23 cellular contexts compared by ENCODE assay signal in genomic region chr13:35916186-35916585, GRCh38.
DNase-seq lines count a peak whose midpoint lies in the region; ATAC-seq and TF ChIP-seq lines count a peak whose summit lies in the region.
"Had no signal": no experiment of that assay in that cellular context is flagged by ENCODE, and none has a peak within 500 bp of the region (broad histone marks: within the 10 kb centered on the region; RNA-seq: fewer than 3 reads in every experiment).

No MANE protein-coding gene starts in this region.

- H3K4me1 Mint-ChIP-seq in brain (peaks cover 24% of the 10 kb centered on the region), neural progenitor cell (peaks cover 28% of the 10 kb centered on the region)
- no peaks in the 10 kb centered on the region for H3K4me1 Mint-ChIP-seq in stimulated activated memory B cell treated with anti-CD40 and anti-IgM and Interleukin-4, amounts not matched to agents 10 μg/mL and 1 μg/mL and 100 μg/mL, for 72 hours
- H3K4me1 Mint-ChIP-seq: CD4-positive, alpha-beta memory T cell; IgD-negative memory B cell had no signal

- peaks cover 38% of the 10 kb centered on the region for H3K36me3 Mint-ChIP-seq in brain
- H3K36me3 Mint-ChIP-seq in neural progenitor cell: peaks cover 2% of the 10 kb centered on the region
- no peaks in the 10 kb centered on the region for H3K36me3 Mint-ChIP-seq in stimulated activated memory B cell treated with anti-CD40 and anti-IgM and Interleukin-4, amounts not matched to agents 10 μg/mL and 1 μg/mL and 100 μg/mL, for 72 hours
- H3K36me3 Mint-ChIP-seq: CD4-positive, alpha-beta memory T cell; IgD-negative memory B cell had no signal

- H3K9me3 ChIP-seq in HAP-1: no peaks in the 10 kb centered on the region
- H3K9me3 ChIP-seq in neural progenitor cell (ENCODE audit: low read depth): no peaks in the 10 kb centered on the region
- H3K9me3 ChIP-seq: A549 had no signal

- H2AFZ ChIP-seq in neural progenitor cell (replicated peaks): no peak overlapping the region

- H4K20me1 ChIP-seq in neural progenitor cell (ENCODE audit: low read depth): no peaks in the 10 kb centered on the region

- no peak overlapping the region for H3K9ac ChIP-seq in neural progenitor cell
- H3K9ac ChIP-seq: KMS-11 had no signal

- H3K4me3 ChIP-seq in HAP-1 (no peak overlapping the region), neural progenitor cell (no peak overlapping the region)
- H3K4me3 ChIP-seq: A549 had no signal

- TF ChIP-seq CTCF in brain (conservative IDR thresholded peaks at IDR 0.05) (no peak), neural progenitor cell (IDR thresholded peaks at IDR 0.05) (no peak)

- no peak overlapping the region for H3K27ac ChIP-seq in neural progenitor cell
- H3K27ac ChIP-seq: A549 had no signal

- no peak overlapping the region for H3K4me3 Mint-ChIP-seq in brain
- H3K4me3 Mint-ChIP-seq in neural progenitor cell: no peak overlapping the region
- H3K4me3 Mint-ChIP-seq in stimulated activated memory B cell treated with anti-CD40 and anti-IgM and Interleukin-4, amounts not matched to agents 10 μg/mL and 1 μg/mL and 100 μg/mL, for 72 hours: no peak overlapping the region
- H3K4me3 Mint-ChIP-seq: CD4-positive, alpha-beta memory T cell; IgD-negative memory B cell; T-helper 1 cell treated with Interleukin-12 subunit alpha and Interleukin-12 subunit beta and Interleukin-4 antibody, amounts not matched to agents 30 μg/mL and 1 μg/mL, for 36 hours had no signal

- H3K79me2 ChIP-seq in neural progenitor cell (ENCODE audit: low read depth): no peaks in the 10 kb centered on the region

- H3K4me1 ChIP-seq in HAP-1: peaks cover 12% of the 10 kb centered on the region
- H3K4me1 ChIP-seq in neural progenitor cell: peaks cover 26% of the 10 kb centered on the region
- H3K4me1 ChIP-seq: A549 had no signal

- H3K27me3 ChIP-seq in HAP-1 (ENCODE audit: low read depth) (no peaks in the 10 kb centered on the region), neural progenitor cell (no peaks in the 10 kb centered on the region)

- H3K27ac Mint-ChIP-seq in brain (peak overlapping the region in 4 of 5 experiments; percentile 0 to 86 (median 36)), neural progenitor cell (no peak overlapping the region)
- no peak overlapping the region for H3K27ac Mint-ChIP-seq in stimulated activated memory B cell treated with anti-CD40 and anti-IgM and Interleukin-4, amounts not matched to agents 10 μg/mL and 1 μg/mL and 100 μg/mL, for 72 hours
- H3K27ac Mint-ChIP-seq: CD4-positive, alpha-beta memory T cell; IgD-negative memory B cell; T-helper 1 cell treated with Interleukin-12 subunit alpha and Interleukin-12 subunit beta and Interleukin-4 antibody, amounts not matched to agents 30 μg/mL and 1 μg/mL, for 36 hours had no signal

- peaks cover 5% of the 10 kb centered on the region for H3F3A ChIP-seq in neural progenitor cell (ENCODE audit: low read depth)

- H3K4me2 ChIP-seq in neural progenitor cell: peak overlapping the region; percentile 13
- H3K4me2 ChIP-seq: A549 had no signal

- ATAC-seq in HG02588 (IDR thresholded peaks at IDR 0.05; ENCODE audit: unreplicated experiment) (no peak), GM18909 (IDR thresholded peaks at IDR 0.05; ENCODE audit: poor library complexity, unreplicated experiment) (no peak)
- no peak for ATAC-seq in stimulated activated memory B cell treated with anti-CD40 and anti-IgM and Interleukin-4, amounts not matched to agents 10 μg/mL and 1 μg/mL and 100 μg/mL, for 72 hours
- ATAC-seq: A549 had no signal

- in situ Hi-C loops in HAP-1 (cut with MboI; ENCODE audit: low sequenced_read_pairs): no loop called here

- DNase-seq in HAP-1 (ENCODE audit: low spot score in 2 of 2) (peak; percentile 67 to 79), NCI-H69 (lab: John Stamatoyannopoulos, UW) (peak; percentile 36), neural progenitor cell (ENCODE audit: low spot score) (no peak), AG08395 (ENCODE audit: low spot score) (no peak)
- DNase-seq: C1 segment of cervical spinal cord; CD4-positive, alpha-beta memory T cell; COR-L47; NCI-H1092; NCI-H146; NCI-H1930; NCI-H2107; NCI-H774; Right ventricle myocardium superior; RPMI8226; SW 1271 had no signal

- H3K27me3 Mint-ChIP-seq in brain (no peaks in the 10 kb centered on the region), neural progenitor cell (ENCODE audit: insufficient read depth, low read depth) (peaks cover 11% of the 10 kb centered on the region)
- no peaks in the 10 kb centered on the region for H3K27me3 Mint-ChIP-seq in stimulated activated memory B cell treated with anti-CD40 and anti-IgM and Interleukin-4, amounts not matched to agents 10 μg/mL and 1 μg/mL and 100 μg/mL, for 72 hours
- H3K27me3 Mint-ChIP-seq: IgD-negative memory B cell had no signal

- peaks cover 0 to 8% (median 4%) of the 10 kb centered on the region in 5 experiments for H3K9me3 Mint-ChIP-seq in brain
- H3K9me3 Mint-ChIP-seq in neural progenitor cell: peaks cover 7% of the 10 kb centered on the region
- H3K9me3 Mint-ChIP-seq in stimulated activated memory B cell treated with anti-CD40 and anti-IgM and Interleukin-4, amounts not matched to agents 10 μg/mL and 1 μg/mL and 100 μg/mL, for 72 hours: no peaks in the 10 kb centered on the region

- H3K36me3 ChIP-seq in HAP-1 (replicated peaks): no peaks in the 10 kb centered on the region
- no peaks in the 10 kb centered on the region for H3K36me3 ChIP-seq in neural progenitor cell

Comparison
In these comparisons a context has a peak if more than half of its experiments do, and no peak if none do; other contexts are left out.
1. DNase-seq: peak in HAP-1 (2 of 2) and NCI-H69 (single experiment); none in neural progenitor cell (single experiment) and AG08395 (single experiment).
2. H3K27ac Mint-ChIP-seq: peak in brain (4 of 5); none in neural progenitor cell (single experiment) and stimulated activated memory B cell treated with anti-CD40 and anti-IgM and Interleukin-4, amounts not matched to agents 10 μg/mL and 1 μg/mL and 100 μg/mL, for 72 hours (single experiment).